ENCODE assay signal across 13 cellular contexts in the genomic region with DNA sequence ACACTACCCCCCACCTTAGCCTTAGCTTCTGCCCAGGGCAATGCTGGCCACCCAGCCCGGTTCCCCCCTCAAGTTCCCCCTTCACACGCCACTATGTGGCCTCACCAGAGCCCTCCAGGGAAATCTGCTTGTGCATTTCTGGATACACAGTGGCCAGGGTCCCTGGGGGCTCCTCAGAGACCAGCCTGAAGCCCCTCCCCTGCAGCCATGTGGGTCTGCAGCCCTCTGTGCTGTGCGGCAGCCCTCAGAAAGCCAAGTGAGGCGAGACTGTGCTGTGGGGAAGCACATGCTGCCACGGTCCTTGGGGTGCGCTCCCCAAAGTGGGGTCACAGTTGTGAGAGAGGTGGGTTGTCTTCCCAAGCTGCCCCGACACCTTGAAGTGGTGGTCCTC. TPM values are rescaled to one million over a fixed set of nuclear protein-coding genes. Genes with fewer than 3 reads are reported as not detected.
A peak's percentile ranks its signal among the peaks of the same experiment; 100 is the strongest.
DNase-seq lines count a peak whose midpoint lies in the region; ATAC-seq and TF ChIP-seq lines count a peak whose summit lies in the region.
"Had no signal": no experiment of that assay in that cellular context is flagged by ENCODE, and none has a peak within 500 bp of the region (broad histone marks: within the 10 kb centered on the region; RNA-seq: fewer than 3 reads in every experiment).

No MANE protein-coding gene starts in this region.

- DNase-seq in SJCRH30: peak; percentile 48 to 54
- DNase-seq in right cardiac atrium: peak in 2 of 3 donors; percentile 49 to 55
- DNase-seq in testis: no peak
- no peak for DNase-seq in cerebellar nuclear complex (lab: John Stamatoyannopoulos, UW)
- DNase-seq in OCI-LY7 (ENCODE audit: low spot score): no peak
- no peak for DNase-seq in foreskin keratinocyte
- DNase-seq: endodermal cell, NCI-H1694, NCI-H748 treated with DMSO at 0.1 percent for 48 hours had no signal

- peaks cover 8% of the 10 kb centered on the region; the same call in 1 of the 2 replicates for H3K36me3 ChIP-seq in SJCRH30
- H3K36me3 ChIP-seq in testis (ENCODE audit: low read depth, missing control alignments): no peaks in the 10 kb centered on the region
- no peaks in the 10 kb centered on the region for H3K36me3 ChIP-seq in OCI-LY7 (ENCODE audit: insufficient read depth, low read length)

- H3K9me2 ChIP-seq in OCI-LY7 (ENCODE audit: insufficient read depth, low read length): no peaks in the 10 kb centered on the region

- BruUV-seq in OCI-LY7 (replicated peaks; lab: Mats Ljungman, UMichigan): no TSS peak

- H3K4me3 ChIP-seq in SJCRH30 (no peak overlapping the region), right cardiac atrium (ENCODE audit: low read length) (no peak overlapping the region), testis (no peak overlapping the region), OCI-LY7 (ENCODE audit: low read depth, low read length, poor library complexity, severe bottlenecking) (no peak overlapping the region)

- ATAC-seq in right cardiac atrium (no peak), foreskin keratinocyte (no peak)
- ATAC-seq: left lobe of liver; SK-N-SH treated with all-trans-retinoic acid at 6 μM for 48 hours; stimulated activated effector memory CD8-positive, alpha-beta T cell treated with anti-CD3 and anti-CD28 coated beads, Interleukin-12 subunit alpha, Interleukin-12 subunit beta, amount 100 ng/mL, for 72 hours; WTC11 had no signal

- intact Hi-C loops in right cardiac atrium (cut with DNase I) (no loop called here), testis (cut with DNase I; ENCODE audit: low total_unique reads) (no loop called here), OCI-LY7 (cut with micrococcal nuclease; ENCODE audit: unreplicated experiment) (no loop called here)

- H3K79me2 ChIP-seq in OCI-LY7 (ENCODE audit: insufficient read depth, low read depth, low read length): no peaks in the 10 kb centered on the region

- no peak overlapping the region for H3K4me2 ChIP-seq in OCI-LY7 (ENCODE audit: low read length)

- TF ChIP-seq CTCF in testis (IDR thresholded peaks at IDR 0.05) (no peak), OCI-LY7 (conservative IDR thresholded peaks at IDR 0.05; ENCODE audit: low read length) (no peak), foreskin keratinocyte (conservative IDR thresholded peaks at IDR 0.05) (no peak)

- CTCF ChIA-PET in OCI-LY7 (lab: Charles Lee; ENCODE audit: unreplicated experiment): no interaction called here

- WGBS in right cardiac atrium: 70% methylated on average over 7 of the region's 7 CpGs
- 85% methylated on average over 7 of the region's 7 CpGs; no CpG with 5 or more reads in 1 of the 2 donors for WGBS in testis, 2 donors

- H3K27ac ChIP-seq in SJCRH30 (peak overlapping the region; percentile 61; the same call in 1 of the 2 replicates), right cardiac atrium (ENCODE audit: low read length) (no peak overlapping the region), testis (peak overlapping the region; percentile 55 to 83), OCI-LY7 (ENCODE audit: low read depth, low read length, poor library complexity, severe bottlenecking) (no peak overlapping the region), foreskin keratinocyte (no peak overlapping the region)

- no peak for TF ChIP-seq POLR2A in testis (IDR thresholded peaks at IDR 0.05)

- H2AFZ ChIP-seq in OCI-LY7 (ENCODE audit: low read length): no peak overlapping the region

- POLR2A ChIA-PET in OCI-LY7 (lab: Charles Lee): no interaction called here

- H3K4me1 ChIP-seq in SJCRH30 (peaks cover 41% of the 10 kb centered on the region), right cardiac atrium (ENCODE audit: control insufficient read depth, insufficient read depth, low read length) (peaks cover 13% of the 10 kb centered on the region), testis (peaks cover 29% of the 10 kb centered on the region), OCI-LY7 (ENCODE audit: insufficient read depth, low read length, poor library complexity, severe bottlenecking) (peaks cover 64% of the 10 kb centered on the region), foreskin keratinocyte (peaks cover 3% of the 10 kb centered on the region)

- H3K9me3 ChIP-seq in SJCRH30 (replicated peaks) (no peaks in the 10 kb centered on the region), right cardiac atrium (ENCODE audit: control insufficient read depth, low read length) (no peaks in the 10 kb centered on the region), testis (no peaks in the 10 kb centered on the region), OCI-LY7 (ENCODE audit: low read length) (no peaks in the 10 kb centered on the region)

- no peaks in the 10 kb centered on the region for H4K20me1 ChIP-seq in OCI-LY7 (ENCODE audit: insufficient read depth, low read length)

- H3K27me3 ChIP-seq in SJCRH30 (peaks cover 14% of the 10 kb centered on the region), right cardiac atrium (ENCODE audit: control insufficient read depth, insufficient read depth) (no peaks in the 10 kb centered on the region), testis (no peaks in the 10 kb centered on the region), foreskin keratinocyte (no peaks in the 10 kb centered on the region)

RNA-seq across cellular contexts. Expression of gene PLXNB2, which starts 2.1 kb away (rescaled TPM):
- total RNA-seq in SJCRH30 (2014; rRNA removed; shearing (Covaris generic)): 104 and 109 TPM in 2 replicates
- total RNA-seq in right cardiac atrium (100 to 1,000 TPM in 1 of 4 donors, 10 to 100 TPM in 3; 80.7 to 110 (median 90.6) TPM), testis (100 to 1,000 TPM; 219 to 243 TPM), OCI-LY7 (2022) (38.9 and 39.2 TPM in 2 replicates), foreskin keratinocyte (109 TPM in 2 replicates)
- polyA plus RNA-seq in right cardiac atrium (60.0 TPM), testis (ENCODE audit: insufficient read depth, low read depth, low replicate concordance) (98.0 TPM), foreskin keratinocyte (81.8 and 96.0 TPM in 2 replicates)
- 10.7 and 13.6 TPM in 2 replicates for total RNA-seq in OCI-LY7 (2014; rRNA removed; shearing (Covaris generic))

RNA-seq across cellular contexts. Expression of gene DENND6B, which starts 17.2 kb away (rescaled TPM):
- total RNA-seq in SJCRH30 (2014; rRNA removed; shearing (Covaris generic)): 0.08 and 0.18 TPM in 2 replicates
- total RNA-seq in right cardiac atrium: 1 to 10 TPM; 2.0 to 3.1 (median 2.5) TPM
- polyA plus RNA-seq in right cardiac atrium: 2.4 TPM
- total RNA-seq in testis: 10 to 100 TPM; 17.1 to 18.0 TPM
- polyA plus RNA-seq in testis (ENCODE audit: insufficient read depth, low read depth, low replicate concordance): 22.0 TPM
- 25.0 and 31.6 TPM in 2 replicates for total RNA-seq in OCI-LY7 (2014; rRNA removed; shearing (Covaris generic))
- 38.1 and 45.0 TPM in 2 replicates for total RNA-seq in OCI-LY7 (2022)
- total RNA-seq in foreskin keratinocyte: 0.42 and 0.54 TPM in 2 replicates
- polyA plus RNA-seq in foreskin keratinocyte: 0.45 and 1.0 TPM in 2 replicates

RNA-seq across cellular contexts. Expression of gene PPP6R2, which starts 33.5 kb away (rescaled TPM):
- 51.6 and 60.6 TPM in 2 replicates for total RNA-seq in SJCRH30 (2014; rRNA removed; shearing (Covaris generic))
- total RNA-seq in right cardiac atrium (10 to 100 TPM; 40.1 to 50.2 (median 44.6) TPM), testis (100 to 1,000 TPM; 138 to 142 TPM), OCI-LY7 (2022) (62.3 and 65.8 TPM in 2 replicates), foreskin keratinocyte (34.2 and 34.7 TPM in 2 replicates)
- polyA plus RNA-seq in right cardiac atrium (36.2 TPM), testis (ENCODE audit: insufficient read depth, low read depth, low replicate concordance) (123 TPM), foreskin keratinocyte (25.7 and 26.2 TPM in 2 replicates)
- 55.0 and 64.5 TPM in 2 replicates for total RNA-seq in OCI-LY7 (2014; rRNA removed; shearing (Covaris generic))

RNA-seq across cellular contexts. Expression of gene MAPK11, which starts 39.4 kb away (rescaled TPM):
- total RNA-seq in SJCRH30 (2014; rRNA removed; shearing (Covaris generic)): 3.2 and 4.2 TPM in 2 replicates
- total RNA-seq in right cardiac atrium: 1 to 10 TPM; 6.4 to 7.9 (median 7.4) TPM
- 8.8 TPM for polyA plus RNA-seq in right cardiac atrium
- 10 to 100 TPM in 1 of 2 donors, 1 to 10 TPM in 1; 8.3 to 10.7 TPM for total RNA-seq in testis
- polyA plus RNA-seq in testis (ENCODE audit: insufficient read depth, low read depth, low replicate concordance): 6.4 TPM
- total RNA-seq in OCI-LY7 (2014; rRNA removed; shearing (Covaris generic)): 12.0 and 13.0 TPM in 2 replicates
- 18.6 and 19.7 TPM in 2 replicates for total RNA-seq in OCI-LY7 (2022)
- total RNA-seq in foreskin keratinocyte: 4.6 and 6.3 TPM in 2 replicates
- 6.1 and 8.5 TPM in 2 replicates for polyA plus RNA-seq in foreskin keratinocyte

RNA-seq across cellular contexts. Expression of gene MAPK12, which starts 48.1 kb away (rescaled TPM):
- 52.0 and 54.0 TPM in 2 replicates for total RNA-seq in SJCRH30 (2014; rRNA removed; shearing (Covaris generic))
- 10 to 100 TPM; 10.5 to 14.8 (median 11.2) TPM for total RNA-seq in right cardiac atrium
- 15.2 TPM for polyA plus RNA-seq in right cardiac atrium
- total RNA-seq in testis: 10 to 100 TPM; 22.3 to 25.1 TPM
- 9.1 TPM for polyA plus RNA-seq in testis (ENCODE audit: insufficient read depth, low read depth, low replicate concordance)
- total RNA-seq in OCI-LY7 (2014; rRNA removed; shearing (Covaris generic)): 90.8 and 93.6 TPM in 2 replicates
- 84.9 and 90.1 TPM in 2 replicates for total RNA-seq in OCI-LY7 (2022)
- 13.8 and 20.4 TPM in 2 replicates for total RNA-seq in foreskin keratinocyte
- polyA plus RNA-seq in foreskin keratinocyte: 15.0 and 25.3 TPM in 2 replicates

Comparison
In these comparisons a context has a peak if more than half of its experiments do, and no peak if none do; other contexts are left out.
1. DNase-seq: peak in SJCRH30 (2 of 2) and right cardiac atrium (2 of 3); none in testis (single experiment), cerebellar nuclear complex (0 of 2), OCI-LY7 (single experiment) and foreskin keratinocyte (0 of 2).
2. H3K27ac ChIP-seq: peak in SJCRH30 (single experiment) and testis (2 of 2); none in right cardiac atrium (single experiment), OCI-LY7 (single experiment) and foreskin keratinocyte (single experiment).
3. RNA of gene DENND6B, which starts 17.2 kb away (total RNA-seq): 25.0 to 45.0 TPM in OCI-LY7 and 17.1 to 18.0 TPM in testis; 2.0 to 3.1 TPM in right cardiac atrium, 0.42 to 0.54 TPM in foreskin keratinocyte and 0.08 to 0.18 TPM in SJCRH30; every median in the first group is over 4 times any median in the second.